9 cellular contexts compared by ENCODE assay signal in genomic region chr12:48970702-48971334, GRCh38. TPM values are rescaled to one million over a fixed set of nuclear protein-coding genes. Genes with fewer than 3 reads are reported as not detected.
DNase-seq lines count a peak whose midpoint lies in the region; ATAC-seq and TF ChIP-seq lines count a peak whose summit lies in the region.
"Had no signal": no experiment of that assay in that cellular context is flagged by ENCODE, and none has a peak within 500 bp of the region (broad histone marks: within the 10 kb centered on the region; RNA-seq: fewer than 3 reads in every experiment).

No MANE protein-coding gene starts in this region.

- H3K4me2 ChIP-seq in Loucy (ENCODE audit: low read depth, low read length, poor library complexity, severe bottlenecking), result peak overlapping the region; percentile 80

- H3K9me3 ChIP-seq in Loucy (ENCODE audit: insufficient read depth, low read depth, low read length), result no peaks in the 10 kb centered on the region
- no peaks in the 10 kb centered on the region for H3K9me3 ChIP-seq in effector memory CD4-positive, alpha-beta T cell (ENCODE audit: control insufficient read depth, low read length)
- H3K9me3 ChIP-seq in mucosa of descending colon, result no peaks in the 10 kb centered on the region

- intact Hi-C loops in posterior vena cava (cut with DNase I), result no loop called here
- intact Hi-C loops in mucosa of descending colon (cut with DNase I, micrococcal nuclease), result no loop called here

- no peak overlapping the region for H3K27ac ChIP-seq in effector memory CD4-positive, alpha-beta T cell (ENCODE audit: insufficient read depth, low read length, poor library complexity, severe bottlenecking)

- H3K4me1 ChIP-seq in Loucy (ENCODE audit: insufficient read depth, low read length, poor library complexity, severe bottlenecking) (no peaks in the 10 kb centered on the region), mucosa of descending colon (ENCODE audit: low read depth) (peaks cover 31% of the 10 kb centered on the region)
- H3K4me1 ChIP-seq in effector memory CD4-positive, alpha-beta T cell (ENCODE audit: control insufficient read depth, insufficient read depth, low read length, poor library complexity, severe bottlenecking), result peaks cover 36% of the 10 kb centered on the region

- no peaks in the 10 kb centered on the region for H3K79me2 ChIP-seq in Loucy (ENCODE audit: insufficient read depth, low read length)

- peak overlapping the region; percentile 80 for H2AFZ ChIP-seq in Loucy (ENCODE audit: low read length)

- peaks cover 8% of the 10 kb centered on the region for H3K27me3 ChIP-seq in Loucy (ENCODE audit: insufficient read depth, low read length, poor library complexity, severe bottlenecking)
- H3K27me3 ChIP-seq in effector memory CD4-positive, alpha-beta T cell (replicated peaks; ENCODE audit: control insufficient read depth, insufficient read depth, low read length, poor library complexity, severe bottlenecking), result peaks cover 36% of the 10 kb centered on the region

- H3K9me2 ChIP-seq in Loucy (replicated peaks; ENCODE audit: low read depth, low read length), result no peaks in the 10 kb centered on the region

- ATAC-seq in GM18861 (IDR thresholded peaks at IDR 0.05; ENCODE audit: unreplicated experiment) (no peak), mucosa of descending colon (no peak)

- no peaks in the 10 kb centered on the region for H4K20me1 ChIP-seq in Loucy (ENCODE audit: insufficient read depth, low read length, poor library complexity, severe bottlenecking)

- peak overlapping the region; percentile 29; the same call in 1 of the 2 replicates for H3K4me3 ChIP-seq in GM12864 (ENCODE audit: low read depth, low read length)
- peak overlapping the region; percentile 70 for H3K4me3 ChIP-seq in Loucy (ENCODE audit: low read length, poor library complexity, severe bottlenecking)
- peak overlapping the region; percentile 8 for H3K4me3 ChIP-seq in effector memory CD4-positive, alpha-beta T cell (ENCODE audit: insufficient read depth, low read depth, low read length, poor library complexity, severe bottlenecking)
- no peak overlapping the region for H3K4me3 ChIP-seq in mucosa of descending colon

- no peaks in the 10 kb centered on the region for H3F3A ChIP-seq in Loucy (ENCODE audit: low read depth)

- H3K9ac ChIP-seq in Loucy (ENCODE audit: low read depth, low read length, poor library complexity, severe bottlenecking), result peak overlapping the region; percentile 47

- DNase-seq in GM12864 (ENCODE audit: low read depth) (no peak), posterior vena cava (ENCODE audit: low spot score) (peak; percentile 78), iPS-NIHi11 (ENCODE audit: low spot score) (no peak), mucosa of descending colon (no peak)
- DNase-seq in effector memory CD4-positive, alpha-beta T cell, result no peak

- no peak for TF ChIP-seq CTCF in GM12864 (IDR thresholded peaks at IDR 0.05; ENCODE audit: low read depth, low read length, missing control alignments)
- TF ChIP-seq CTCF in Loucy (conservative IDR thresholded peaks at IDR 0.05; ENCODE audit: low read length), result no peak
- TF ChIP-seq CTCF in mucosa of descending colon (IDR thresholded peaks at IDR 0.05), result no peak

- H3K36me3 ChIP-seq in Loucy (ENCODE audit: insufficient read depth, low read length) (no peaks in the 10 kb centered on the region), mucosa of descending colon (ENCODE audit: low read depth) (no peaks in the 10 kb centered on the region)
- H3K36me3 ChIP-seq in effector memory CD4-positive, alpha-beta T cell (ENCODE audit: control insufficient read depth, insufficient read depth, low read length), result no peaks in the 10 kb centered on the region

RNA-seq across cellular contexts. Expression of gene WNT10B, which starts 0.7 kb away (rescaled TPM):
- total RNA-seq in posterior vena cava, result 1 to 10 TPM in 1 of 2 donors, under 1 TPM in 1; 0.33 to 4.0 TPM
- 1 to 10 TPM in 1 of 3 donors, under 1 TPM in 2; 0.49 to 1.1 (median 0.76) TPM for total RNA-seq in mucosa of descending colon

RNA-seq across cellular contexts. Expression of gene WNT1, which starts 7.3 kb away (rescaled TPM):
- total RNA-seq in posterior vena cava (not detected), mucosa of descending colon (not detected)
- total RNA-seq: dermis microvascular lymphatic vessel endothelial cell, lung microvascular endothelial cell had no signal

RNA-seq across cellular contexts. Expression of gene ARF3, which starts 13.5 kb away (rescaled TPM):
- 100 to 1,000 TPM; 127 to 130 TPM for total RNA-seq in posterior vena cava
- 100 to 1,000 TPM; 207 to 280 (median 266) TPM for total RNA-seq in mucosa of descending colon

RNA-seq across cellular contexts. Expression of gene DDN, which starts 28.4 kb away (rescaled TPM):
- not detected for total RNA-seq in posterior vena cava
- total RNA-seq in mucosa of descending colon, result under 1 TPM in 1 of 3 donors, not detected in 2; 0.12 TPM
- total RNA-seq: lung microvascular endothelial cell had no signal

RNA-seq across cellular contexts. Expression of gene FKBP11, which starts 45.5 kb away (rescaled TPM):
- total RNA-seq in posterior vena cava (10 to 100 TPM; 26.9 to 34.2 TPM), mucosa of descending colon (10 to 100 TPM; 16.9 to 41.3 (median 22.9) TPM)
